Comparison of ENCODE assay signal across 8 cellular contexts in the genomic region with DNA sequence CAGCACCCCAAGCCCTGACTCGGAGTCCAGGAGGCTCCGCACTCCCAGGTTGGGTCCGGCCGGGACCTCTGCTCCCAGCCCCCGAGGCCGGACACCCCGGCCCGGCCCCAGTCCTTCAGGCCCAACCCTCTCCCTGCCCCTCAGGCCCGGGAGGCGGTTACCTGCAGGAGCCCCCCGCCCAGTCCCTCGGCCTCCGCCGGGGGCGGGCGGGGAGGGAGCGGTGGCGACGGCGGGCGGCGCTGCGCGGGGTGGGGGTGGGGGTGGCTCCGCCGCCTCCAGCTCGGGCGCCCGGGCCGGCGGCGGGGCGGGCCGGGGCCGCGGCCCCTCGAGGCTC. TPM values are rescaled to one million over a fixed set of nuclear protein-coding genes. Genes with fewer than 3 reads are reported as not detected.
A peak's percentile ranks its signal among the peaks of the same experiment; 100 is the strongest.
DNase-seq lines count a peak whose midpoint lies in the region; ATAC-seq and TF ChIP-seq lines count a peak whose summit lies in the region.

No MANE protein-coding gene starts in this region.

- H3K36me3 ChIP-seq in Peyer's patch = no peaks in the 10 kb centered on the region
- no peaks in the 10 kb centered on the region for H3K36me3 ChIP-seq in mesendoderm (ENCODE audit: control insufficient read depth, insufficient read depth, low read length)

- DNase-seq in NCI-H2171 (lab: John Stamatoyannopoulos, UW) (peak; percentile 69), NCI-H2171 treated with DMSO at 0.1 percent for 48 hours (lab: John Stamatoyannopoulos, UW) (no peak), Peyer's patch (peak in 2 of 3 donors; percentile 27 to 53), coronary artery (ENCODE audit: low spot score) (no peak), mesendoderm (peak; percentile 77), type B pancreatic cell (ENCODE audit: extremely low spot score, unreplicated experiment) (no peak), CD1c-positive myeloid dendritic cell (ENCODE audit: extremely low spot score) (no peak)

- H3K27ac ChIP-seq in Peyer's patch (peak overlapping the region; percentile 81 to 97 (median 84)), coronary artery (peak overlapping the region; percentile 70 to 85), mesendoderm (ENCODE audit: low read depth, low read length) (peak overlapping the region; percentile 96)

- H3K36me3 Mint-ChIP-seq in type B pancreatic cell = no peaks in the 10 kb centered on the region

- peak overlapping the region; percentile 77 for H4K8ac ChIP-seq in mesendoderm (ENCODE audit: low read depth, low read length)

- no peak overlapping the region for H2AK5ac ChIP-seq in mesendoderm (ENCODE audit: low read length)

- no CpG with 5 or more reads among the region's 37 CpGs for WGBS in mesendoderm (ENCODE audit: extremely low coverage, insufficient coverage, low lambda C conversion rate)

- peak overlapping the region; percentile 91 for H3K9ac ChIP-seq in mesendoderm (ENCODE audit: low read length)

- H2BK120ac ChIP-seq in mesendoderm (ENCODE audit: low read depth, low read length) = peak overlapping the region; percentile 56

- H3K18ac ChIP-seq in mesendoderm (ENCODE audit: low read length) = peak overlapping the region; percentile 88

- no peak overlapping the region for H3K23ac ChIP-seq in mesendoderm (ENCODE audit: low read length)

- H3K56ac ChIP-seq in mesendoderm (ENCODE audit: low read length) = peak overlapping the region; percentile 91

- no peaks in the 10 kb centered on the region for H3K27me3 ChIP-seq in Peyer's patch
- no peaks in the 10 kb centered on the region for H3K27me3 ChIP-seq in mesendoderm (ENCODE audit: insufficient read depth, low read length, poor library complexity)

- no peaks in the 10 kb centered on the region for H3K9me3 Mint-ChIP-seq in type B pancreatic cell

- H3K4me2 ChIP-seq in mesendoderm (ENCODE audit: low read length) = peak overlapping the region; percentile 51

- peak overlapping the region; percentile 95 for H3K4ac ChIP-seq in mesendoderm (ENCODE audit: low read depth, low read length)

- no peaks in the 10 kb centered on the region for H3K27me3 Mint-ChIP-seq in type B pancreatic cell

- H3K4me3 ChIP-seq in Peyer's patch (peak overlapping the region; percentile 73 to 98 (median 90)), coronary artery (peak overlapping the region; percentile 92), mesendoderm (ENCODE audit: low read length) (peak overlapping the region; percentile 75)

- TF ChIP-seq CTCF in Peyer's patch (IDR thresholded peaks at IDR 0.05) = no peak
- TF ChIP-seq CTCF in coronary artery (IDR thresholded peaks at IDR 0.05) = no peak
- TF ChIP-seq CTCF in type B pancreatic cell (conservative IDR thresholded peaks at IDR 0.05) = no peak

- H3K4me1 ChIP-seq in Peyer's patch (peaks cover 0 to 24% (median 11%) of the 10 kb centered on the region in 4 donors), mesendoderm (ENCODE audit: control insufficient read depth, low read depth, low read length) (peaks cover 11% of the 10 kb centered on the region)

- no peaks in the 10 kb centered on the region for H3K9me3 ChIP-seq in Peyer's patch

- no peak for TF ChIP-seq POLR2A in Peyer's patch (IDR thresholded peaks at IDR 0.05)

- H2BK15ac ChIP-seq in mesendoderm (replicated peaks; ENCODE audit: low read depth) = no peak overlapping the region

- peaks cover 34% of the 10 kb centered on the region for H3K79me2 ChIP-seq in mesendoderm (ENCODE audit: control insufficient read depth, insufficient read depth, low read length)

- H4K5ac ChIP-seq in mesendoderm (ENCODE audit: low read length) = no peak overlapping the region

- ATAC-seq in HG02852 (IDR thresholded peaks at IDR 0.05; ENCODE audit: unreplicated experiment) = peak; percentile 35

- no peak overlapping the region for H3K27ac Mint-ChIP-seq in type B pancreatic cell

- peaks cover 9% of the 10 kb centered on the region for H3K79me1 ChIP-seq in mesendoderm (ENCODE audit: low read length)

- H2BK5ac ChIP-seq in mesendoderm (ENCODE audit: low read length) = no peak overlapping the region

- peak overlapping the region; percentile 77 for H3K4me3 Mint-ChIP-seq in type B pancreatic cell

- H3K4me1 Mint-ChIP-seq in type B pancreatic cell (ENCODE audit: unreplicated experiment) = peaks cover 39% of the 10 kb centered on the region

RNA-seq across cellular contexts. Expression of a gene that starts 0.3 kb away (rescaled TPM):
- total RNA-seq in Peyer's patch (10 to 100 TPM; 43.8 to 75.1 (median 59.5) TPM), type B pancreatic cell (ENCODE audit: low replicate concordance) (56.5 and 65.1 TPM in 2 replicates)
- polyA plus RNA-seq in mesendoderm (2013, experiment 1 of 2) = 28.5 TPM
- 28.6 TPM for polyA plus RNA-seq in mesendoderm (2013, experiment 2 of 2)

Comparison
In these comparisons a context has a peak if more than half of its experiments do, and no peak if none do; other contexts are left out.
1. DNase-seq: peak in NCI-H2171 (single experiment), Peyer's patch (2 of 3) and mesendoderm (single experiment); none in NCI-H2171 treated with DMSO at 0.1 percent for 48 hours (single experiment), coronary artery (single experiment), type B pancreatic cell (single experiment) and CD1c-positive myeloid dendritic cell (single experiment).
2. Peak in every context shown above with its lines, with median percentiles within 50 percentile points of each other: H3K27ac ChIP-seq and H3K4me3 ChIP-seq.